1 cellular context compared by ENCODE assay signal in the genomic region with DNA sequence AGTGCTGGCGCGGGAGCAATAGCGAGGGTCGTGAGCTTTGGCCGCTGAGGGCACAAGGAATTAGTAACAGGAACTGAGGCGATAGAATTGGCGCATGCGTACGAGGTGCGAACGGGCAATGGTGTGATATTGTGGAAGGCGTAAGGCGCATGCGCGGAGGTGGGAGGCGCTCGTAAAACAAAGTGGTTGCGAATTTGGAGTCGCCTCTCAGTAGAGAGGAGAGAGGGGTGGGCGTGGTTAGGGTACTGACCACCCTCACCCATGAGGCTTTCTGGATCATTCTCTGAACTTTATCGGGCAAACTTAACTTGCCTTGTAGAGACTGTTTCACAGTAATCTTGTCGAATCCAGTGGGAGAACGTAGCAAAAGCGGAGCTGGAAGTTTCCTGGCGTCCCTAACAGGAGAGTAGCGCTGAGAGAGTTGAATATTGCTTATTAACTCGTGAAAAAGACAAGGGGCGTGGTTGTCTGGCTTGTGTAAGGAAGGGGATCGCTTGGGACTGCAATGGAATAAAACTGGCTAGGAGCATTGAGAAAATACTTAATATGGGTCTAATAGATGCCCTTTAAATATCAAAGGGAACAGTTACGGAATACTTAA.
TF ChIP-seq lines count a peak whose summit lies in the region.

No MANE protein-coding gene starts in this region.

TF ChIP-seq in liver, 16 proteins besides CTCF, POLR2A, EP300 and RAD21 (continued from another document):
- TF ChIP-seq REST (IDR thresholded peaks at IDR 0.05) (peak; percentile 81), YY1 (IDR thresholded peaks at IDR 0.05) (no peak), TAF1 (conservative IDR thresholded peaks at IDR 0.05) (peak; percentile 79)
